1 cellular context compared by ENCODE assay signal in genomic region chr1:40132383-40133121, GRCh38.
TF ChIP-seq lines count a peak whose summit lies in the region.

No MANE protein-coding gene starts in this region.

TF ChIP-seq in GM23338, 12 proteins besides CTCF, POLR2A, EP300 and RAD21 (continued from another document):
- TF ChIP-seq ZNF462 (CRISPR knock-in tag; IDR thresholded peaks at IDR 0.05) (no peak), REST (IDR thresholded peaks at IDR 0.05; ENCODE audit: unreplicated experiment) (no peak), POLR2AphosphoS5 (IDR thresholded peaks at IDR 0.05; ENCODE audit: low read depth) (no peak), JUNB (IDR thresholded peaks at IDR 0.05; ENCODE audit: unreplicated experiment) (no peak), NANOG (IDR thresholded peaks at IDR 0.05; ENCODE audit: borderline replicate concordance) (no peak), ZNF114 (CRISPR knock-in tag; IDR thresholded peaks at IDR 0.05) (no peak), ETS1 (IDR thresholded peaks at IDR 0.05) (no peak), EZH2phosphoT487 (IDR thresholded peaks at IDR 0.05; ENCODE audit: unreplicated experiment) (no peak)
